10 cellular contexts compared by ENCODE assay signal in the genomic region with DNA sequence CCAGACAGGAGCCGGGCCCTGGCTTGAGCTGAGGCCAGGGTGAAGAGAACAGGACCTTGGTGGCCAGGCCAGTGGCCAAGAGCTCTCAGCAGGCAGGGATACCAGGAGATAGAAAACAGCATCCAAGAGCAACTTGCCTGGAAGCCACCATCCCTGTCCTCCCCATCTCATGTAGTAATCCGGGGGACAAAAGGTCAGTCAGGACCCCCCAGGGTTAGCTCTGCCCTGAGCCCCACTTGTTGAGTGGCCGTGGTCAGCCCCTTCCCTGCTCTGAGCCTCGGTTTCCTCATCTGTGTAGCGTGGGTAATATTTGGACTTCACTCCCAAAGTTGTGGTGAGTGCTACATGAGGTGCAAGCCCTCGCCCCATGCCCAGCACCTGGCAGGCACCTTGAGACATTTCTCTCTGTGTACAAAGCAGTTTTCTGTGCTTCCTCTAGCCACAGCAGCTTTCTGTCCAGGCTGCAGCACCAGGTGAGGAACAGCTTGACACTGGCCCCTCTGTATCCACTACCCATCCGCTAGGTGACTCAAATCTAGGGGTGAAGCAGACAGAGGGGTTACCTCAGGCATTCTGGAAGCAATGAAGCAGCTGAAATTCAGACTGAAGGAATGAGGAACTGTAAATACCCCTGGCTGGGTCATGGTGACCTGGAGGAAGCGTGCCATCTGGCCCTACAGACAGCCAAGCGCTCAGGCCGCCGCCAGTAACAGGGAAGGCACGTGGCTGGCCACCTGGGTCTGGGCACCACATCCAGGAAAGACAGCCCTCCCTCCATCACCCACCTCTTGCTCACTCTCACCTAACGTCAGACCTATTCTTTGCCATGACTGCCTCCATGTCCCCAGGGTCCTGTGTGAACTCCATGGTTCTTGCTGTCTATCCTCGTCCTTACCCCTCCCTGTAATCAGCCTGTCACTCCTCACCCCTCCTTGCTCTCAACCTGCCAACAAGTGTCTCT. TPM values are rescaled to one million over a fixed set of nuclear protein-coding genes. Genes with fewer than 3 reads are reported as not detected.
DNase-seq lines count a peak whose midpoint lies in the region; ATAC-seq and TF ChIP-seq lines count a peak whose summit lies in the region.
"Had no signal": no experiment of that assay in that cellular context is flagged by ENCODE, and none has a peak within 500 bp of the region (broad histone marks: within the 10 kb centered on the region; RNA-seq: fewer than 3 reads in every experiment).

No MANE protein-coding gene starts in this region.

- H3K27me3 ChIP-seq in WERI-Rb-1 (ENCODE audit: insufficient read depth, low read depth, severe bottlenecking), result no peaks in the 10 kb centered on the region

- DNase-seq in KBM-7 (peak; percentile 67), WERI-Rb-1 (peak; percentile 41), left ventricle myocardium superior (peak; percentile 91), NCI-H146 treated with DMSO at 0.1 percent for 48 hours (lab: John Stamatoyannopoulos, UW; ENCODE audit: unreplicated experiment) (no peak)
- peak; percentile 52 for DNase-seq in stimulated activated naive CD8-positive, alpha-beta T cell treated with anti-CD3 and anti-CD28 coated beads, Interleukin-15, Interleukin-2, amounts not matched to agents 100 U/mL and 50 U/mL, for 24 hours
- DNase-seq in stimulated activated CD4-positive, alpha-beta T cell treated with anti-CD3 and anti-CD28 coated beads, Interleukin-4, amount 100 ng/mL, for 1 hour, result no peak
- DNase-seq: GOT3, IMR-90, SHP77 had no signal

- H3K4me3 ChIP-seq in WERI-Rb-1 (ENCODE audit: low read depth, low read length), result no peak overlapping the region

- in situ Hi-C loops in KBM-7 (cut with MboI; ENCODE audit: low pct_unique_long_range_greater_than_20kb, low sequenced_read_pairs), result no loop called here

- no peak for TF ChIP-seq CTCF in WERI-Rb-1 (IDR thresholded peaks at IDR 0.05; ENCODE audit: low read depth, low read length)

- no peaks in the 10 kb centered on the region for H3K9me3 ChIP-seq in WERI-Rb-1 (ENCODE audit: severe bottlenecking)

- ATAC-seq in left ventricle myocardium superior (peak; percentile 54), HG02973 (IDR thresholded peaks at IDR 0.05; ENCODE audit: unreplicated experiment) (no peak)
- no peak for ATAC-seq in stimulated activated naive CD8-positive, alpha-beta T cell treated with anti-CD3 and anti-CD28 coated beads, Interleukin-15, Interleukin-2, amounts not matched to agents 100 U/mL and 50 U/mL, for 24 hours

- peaks cover 28% of the 10 kb centered on the region for H3K36me3 ChIP-seq in WERI-Rb-1

- intact Hi-C loops in left ventricle myocardium superior (cut with micrococcal nuclease), result no loop called here

- H3K27ac ChIP-seq in WERI-Rb-1, result no peak overlapping the region

RNA-seq across cellular contexts. Expression of a gene that starts 6.7 kb away (rescaled TPM):
- total RNA-seq in left ventricle myocardium superior, result 10.2 TPM

RNA-seq across cellular contexts. Expression of a gene that starts 12.0 kb away (rescaled TPM):
- total RNA-seq in left ventricle myocardium superior, result 473 TPM

RNA-seq across cellular contexts. Expression of a gene that starts 35.6 kb away (rescaled TPM):
- 15.3 TPM for total RNA-seq in left ventricle myocardium superior

RNA-seq across cellular contexts. Expression of a gene that starts 37.4 kb away (rescaled TPM):
- total RNA-seq in left ventricle myocardium superior, result 51.0 TPM

Comparison
In these comparisons a context has a peak if more than half of its experiments do, and no peak if none do; other contexts are left out.
1. DNase-seq: peak in KBM-7 (single experiment), WERI-Rb-1 (single experiment), left ventricle myocardium superior (single experiment) and stimulated activated naive CD8-positive, alpha-beta T cell treated with anti-CD3 and anti-CD28 coated beads, Interleukin-15, Interleukin-2, amounts not matched to agents 100 U/mL and 50 U/mL, for 24 hours (single experiment); none in NCI-H146 treated with DMSO at 0.1 percent for 48 hours (single experiment) and stimulated activated CD4-positive, alpha-beta T cell treated with anti-CD3 and anti-CD28 coated beads, Interleukin-4, amount 100 ng/mL, for 1 hour (single experiment).